Comparison of ENCODE assay signal across 9 cellular contexts in genomic region chr10:30027057-30028005, GRCh38. TPM values are rescaled to one million over a fixed set of nuclear protein-coding genes. Genes with fewer than 3 reads are reported as not detected.
DNase-seq lines count a peak whose midpoint lies in the region; ATAC-seq and TF ChIP-seq lines count a peak whose summit lies in the region.
"Had no signal": no experiment of that assay in that cellular context is flagged by ENCODE, and none has a peak within 500 bp of the region (broad histone marks: within the 10 kb centered on the region; RNA-seq: fewer than 3 reads in every experiment).

No MANE protein-coding gene starts in this region.

- ATAC-seq in GM21528 (IDR thresholded peaks at IDR 0.05; ENCODE audit: low FRiP score, unreplicated experiment), result peak; percentile 96

- TF ChIP-seq POLR2A in prostate gland (IDR thresholded peaks at IDR 0.05), result no peak

- H2AFZ ChIP-seq in Karpas-422 (ENCODE audit: low read length), result peak overlapping the region; percentile 65; the same call in 1 of the 2 replicates

- H3K4me1 ChIP-seq in Karpas-422 (ENCODE audit: low read length) (peaks cover 6% of the 10 kb centered on the region), prostate gland (replicated peaks) (peaks cover 9% of the 10 kb centered on the region)
- H3K4me1 ChIP-seq in effector memory CD4-positive, alpha-beta T cell (ENCODE audit: control insufficient read depth, insufficient read depth, low read length, poor library complexity, severe bottlenecking), result peaks cover 28% of the 10 kb centered on the region

- WGBS in prostate gland, result 66% methylated on average over 42 of the region's 42 CpGs

- H3K79me2 ChIP-seq in Karpas-422 (ENCODE audit: low read length), result no peaks in the 10 kb centered on the region

- no peaks in the 10 kb centered on the region for H3K36me3 ChIP-seq in GM06990 (ENCODE audit: control insufficient read depth, insufficient read depth, low read length)
- no peaks in the 10 kb centered on the region for H3K36me3 ChIP-seq in Karpas-422 (ENCODE audit: insufficient read depth, low read length)
- H3K36me3 ChIP-seq in effector memory CD4-positive, alpha-beta T cell (ENCODE audit: control insufficient read depth, insufficient read depth, low read length), result no peaks in the 10 kb centered on the region
- H3K36me3 ChIP-seq in prostate gland, result no peaks in the 10 kb centered on the region
- H3K36me3 ChIP-seq in MG63, result peaks cover 13% of the 10 kb centered on the region
- H3K36me3 ChIP-seq: suprapubic skin had no signal

- H3K9me2 ChIP-seq in Karpas-422 (replicated peaks; ENCODE audit: insufficient read depth, low read length), result no peaks in the 10 kb centered on the region

- H3K27me3 ChIP-seq in GM06990 (replicated peaks; ENCODE audit: control insufficient read depth, insufficient read depth, low read length) (peaks cover 1% of the 10 kb centered on the region), Karpas-422 (ENCODE audit: low read length) (no peaks in the 10 kb centered on the region), prostate gland (replicated peaks; ENCODE audit: insufficient read depth) (no peaks in the 10 kb centered on the region), MG63 (no peaks in the 10 kb centered on the region)
- H3K27me3 ChIP-seq in effector memory CD4-positive, alpha-beta T cell (replicated peaks; ENCODE audit: control insufficient read depth, insufficient read depth, low read length, poor library complexity, severe bottlenecking), result peaks cover 13% of the 10 kb centered on the region
- H3K27me3 ChIP-seq: suprapubic skin had no signal

- H3K9me3 ChIP-seq in Karpas-422 (ENCODE audit: low read length), result no peaks in the 10 kb centered on the region
- no peaks in the 10 kb centered on the region for H3K9me3 ChIP-seq in effector memory CD4-positive, alpha-beta T cell (ENCODE audit: control insufficient read depth, low read length)
- no peaks in the 10 kb centered on the region for H3K9me3 ChIP-seq in prostate gland
- no peaks in the 10 kb centered on the region for H3K9me3 ChIP-seq in MG63
- H3K9me3 ChIP-seq: suprapubic skin had no signal

- TF ChIP-seq CTCF in GM06990 (IDR thresholded peaks at IDR 0.05; ENCODE audit: insufficient read depth, low read length, poor library complexity, severe bottlenecking) (peak; percentile 42), prostate gland (IDR thresholded peaks at IDR 0.05) (peak in 1 of 4 experiments; percentile 10)

- H3K27ac ChIP-seq in Karpas-422 (ENCODE audit: low read length) (no peak overlapping the region), prostate gland (peak overlapping the region in 1 of 2 donors; percentile 49)
- no peak overlapping the region for H3K27ac ChIP-seq in effector memory CD4-positive, alpha-beta T cell (ENCODE audit: insufficient read depth, low read length, poor library complexity, severe bottlenecking)
- H3K27ac ChIP-seq: suprapubic skin had no signal

- no peaks in the 10 kb centered on the region for H4K20me1 ChIP-seq in Karpas-422 (ENCODE audit: insufficient read depth, low read depth, low read length)

- H3K4me2 ChIP-seq in Karpas-422 (ENCODE audit: low read depth, low read length, poor library complexity, severe bottlenecking), result peak overlapping the region; percentile 53

- H3K4me3 ChIP-seq in GM06990 (replicated peaks; ENCODE audit: low read depth, low read length) (peak overlapping the region; percentile 47), Karpas-422 (ENCODE audit: low read length) (peak overlapping the region; percentile 47; the same call in 1 of the 2 replicates), prostate gland (no peak overlapping the region), MG63 (no peak overlapping the region)
- peak overlapping the region; percentile 43 for H3K4me3 ChIP-seq in effector memory CD4-positive, alpha-beta T cell (ENCODE audit: insufficient read depth, low read depth, low read length, poor library complexity, severe bottlenecking)
- H3K4me3 ChIP-seq: suprapubic skin had no signal

- intact Hi-C loops in posterior vena cava (cut with DNase I) (no loop called here), prostate gland (cut with DNase I) (no loop called here)

- DNase-seq in GM06990 (ENCODE audit: extremely low read depth, insufficient read length) (peak; percentile 77), Karpas-422 (peak; percentile 68), posterior vena cava (ENCODE audit: low spot score) (peak; percentile 90), prostate gland (ENCODE audit: low spot score) (no peak), MG63 (no peak)
- peak; percentile 58 to 68 for DNase-seq in activated CD4-positive, alpha-beta T cell treated with anti-CD3 and anti-CD28 coated beads, Interleukin-2, amount 50 U/mL, for 24 hours (ENCODE audit: low read depth in 1 of 2, low spot score in 1 of 2)
- DNase-seq in effector memory CD4-positive, alpha-beta T cell, result peak; percentile 69 to 88 (median 87)

- H3K9ac ChIP-seq in Karpas-422 (ENCODE audit: low read length), result no peak overlapping the region

RNA-seq across cellular contexts. Expression of gene JCAD, which starts 32.1 kb away (rescaled TPM):
- total RNA-seq in Karpas-422 (2014; rRNA removed; shearing (Covaris generic); ENCODE audit: low replicate concordance), result not detected in 2 replicates
- total RNA-seq in posterior vena cava (100 to 1,000 TPM in 1 of 2 donors, 10 to 100 TPM in 1; 94.8 to 113 TPM), prostate gland (100 to 1,000 TPM in 1 of 2 donors, 1 to 10 TPM in 1; 8.3 to 113 TPM)
- total RNA-seq in MG63 (2014; rRNA removed; shearing (Covaris generic); ENCODE audit: low replicate concordance), result 4.6 and 5.8 TPM in 2 replicates

Comparison
In these comparisons a context has a peak if more than half of its experiments do, and no peak if none do; other contexts are left out.
1. DNase-seq: peak in GM06990 (single experiment), Karpas-422 (single experiment), activated CD4-positive, alpha-beta T cell treated with anti-CD3 and anti-CD28 coated beads, Interleukin-2, amount 50 U/mL, for 24 hours (2 of 2), effector memory CD4-positive, alpha-beta T cell (3 of 3) and posterior vena cava (single experiment); none in prostate gland (single experiment) and MG63 (single experiment).
2. H3K4me3 ChIP-seq: peak in GM06990 (single experiment), Karpas-422 (single experiment) and effector memory CD4-positive, alpha-beta T cell (single experiment); none in prostate gland (0 of 2) and MG63 (single experiment).